1 cellular context compared by ENCODE assay signal in the genomic region with DNA sequence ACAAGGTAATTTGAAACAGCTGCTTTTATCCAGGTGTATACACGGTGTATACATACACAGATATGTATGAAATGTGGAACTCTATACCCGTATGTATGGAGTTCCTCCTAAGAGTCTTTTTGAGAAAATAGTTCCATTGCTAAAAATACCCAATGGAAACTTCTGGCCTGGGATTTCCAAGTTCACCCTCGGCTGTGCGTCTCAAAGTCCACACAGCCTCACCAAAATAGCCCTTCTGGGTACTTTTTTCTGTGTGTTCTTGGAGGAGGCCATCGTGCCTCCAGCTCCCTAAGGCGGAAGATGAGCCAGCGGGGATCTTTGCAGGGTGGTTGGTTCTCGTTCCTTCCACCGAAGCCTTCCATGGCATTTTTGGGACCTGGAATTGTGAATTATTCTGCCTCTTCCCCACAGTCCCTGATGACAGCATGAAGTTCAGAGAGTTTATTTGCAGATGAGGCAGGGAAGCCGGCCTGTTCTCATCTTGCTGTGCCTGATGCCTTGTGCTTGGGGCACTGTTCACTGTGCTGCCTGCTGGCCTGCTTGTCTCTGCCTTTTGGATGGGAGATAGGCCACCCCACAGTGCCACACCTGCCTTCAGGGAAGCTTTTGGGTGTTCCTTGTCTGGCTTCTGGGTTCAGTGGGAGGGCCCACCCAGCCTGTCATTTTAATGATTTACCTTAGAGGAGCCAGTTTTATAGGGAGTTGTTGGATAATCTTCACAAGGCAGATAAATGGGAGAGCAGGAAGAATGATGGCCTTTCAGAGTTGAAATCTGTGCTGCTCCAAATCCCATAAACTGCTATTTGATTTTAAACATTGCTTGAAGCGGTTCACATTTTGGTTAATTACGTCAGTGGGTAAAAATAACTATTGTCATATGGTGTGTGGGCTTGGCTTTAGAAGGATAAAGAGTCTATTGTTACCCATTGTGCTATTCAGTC.
TF ChIP-seq lines count a peak whose summit lies in the region.

No MANE protein-coding gene starts in this region.

TF ChIP-seq in GM12878, 131 proteins besides CTCF, POLR2A, EP300 and RAD21 (continued from another document):
- TF ChIP-seq, protein P1, sequence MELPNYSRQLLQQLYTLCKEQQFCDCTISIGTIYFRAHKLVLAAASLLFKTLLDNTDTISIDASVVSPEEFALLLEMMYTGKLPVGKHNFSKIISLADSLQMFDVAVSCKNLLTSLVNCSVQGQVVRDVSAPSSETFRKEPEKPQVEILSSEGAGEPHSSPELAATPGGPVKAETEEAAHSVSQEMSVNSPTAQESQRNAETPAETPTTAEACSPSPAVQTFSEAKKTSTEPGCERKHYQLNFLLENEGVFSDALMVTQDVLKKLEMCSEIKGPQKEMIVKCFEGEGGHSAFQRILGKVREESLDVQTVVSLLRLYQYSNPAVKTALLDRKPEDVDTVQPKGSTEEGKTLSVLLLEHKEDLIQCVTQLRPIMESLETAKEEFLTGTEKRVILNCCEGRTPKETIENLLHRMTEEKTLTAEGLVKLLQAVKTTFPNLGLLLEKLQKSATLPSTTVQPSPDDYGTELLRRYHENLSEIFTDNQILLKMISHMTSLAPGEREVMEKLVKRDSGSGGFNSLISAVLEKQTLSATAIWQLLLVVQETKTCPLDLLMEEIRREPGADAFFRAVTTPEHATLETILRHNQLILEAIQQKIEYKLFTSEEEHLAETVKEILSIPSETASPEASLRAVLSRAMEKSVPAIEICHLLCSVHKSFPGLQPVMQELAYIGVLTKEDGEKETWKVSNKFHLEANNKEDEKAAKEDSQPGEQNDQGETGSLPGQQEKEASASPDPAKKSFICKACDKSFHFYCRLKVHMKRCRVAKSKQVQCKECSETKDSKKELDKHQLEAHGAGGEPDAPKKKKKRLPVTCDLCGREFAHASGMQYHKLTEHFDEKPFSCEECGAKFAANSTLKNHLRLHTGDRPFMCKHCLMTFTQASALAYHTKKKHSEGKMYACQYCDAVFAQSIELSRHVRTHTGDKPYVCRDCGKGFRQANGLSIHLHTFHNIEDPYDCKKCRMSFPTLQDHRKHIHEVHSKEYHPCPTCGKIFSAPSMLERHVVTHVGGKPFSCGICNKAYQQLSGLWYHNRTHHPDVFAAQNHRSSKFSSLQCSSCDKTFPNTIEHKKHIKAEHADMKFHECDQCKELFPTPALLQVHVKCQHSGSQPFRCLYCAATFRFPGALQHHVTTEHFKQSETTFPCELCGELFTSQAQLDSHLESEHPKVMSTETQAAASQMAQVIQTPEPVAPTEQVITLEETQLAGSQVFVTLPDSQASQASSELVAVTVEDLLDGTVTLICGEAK (IDR thresholded peaks at IDR 0.05; ENCODE audit: borderline replicate concordance) = no peak
- TF ChIP-seq CREB1 (IDR thresholded peaks at IDR 0.05; ENCODE audit: low read depth) (0 out of 2 replicates have a peak, but pooled peaks have one; percentile 19), NFYA (IDR thresholded peaks at IDR 0.05; ENCODE audit: borderline replicate concordance, low read depth, low read length) (no peak), CBX5 (IDR thresholded peaks at IDR 0.05; ENCODE audit: low read depth) (no peak), MYB (IDR thresholded peaks at IDR 0.05; ENCODE audit: borderline replicate concordance, low read depth, low read length) (no peak), IKZF1 (conservative IDR thresholded peaks at IDR 0.05) (peak; percentile 9; the same call in 1 of the 2 replicates), RUNX3 (IDR thresholded peaks at IDR 0.05; ENCODE audit: low read length) (peak; percentile 44; the same call in 1 of the 2 replicates), HDAC6 (IDR thresholded peaks at IDR 0.05; ENCODE audit: unreplicated experiment) (no peak), TCF12 (IDR thresholded peaks at IDR 0.05; ENCODE audit: low read depth, low read length) (no peak), POLR2AphosphoS2 (IDR thresholded peaks at IDR 0.05; ENCODE audit: low read depth, low read length) (no peak), ZNF217 (IDR thresholded peaks at IDR 0.05) (no peak), TAF1 (IDR thresholded peaks at IDR 0.05; ENCODE audit: borderline replicate concordance, low read depth, low read length) (no peak), TCF7 (IDR thresholded peaks at IDR 0.05; ENCODE audit: borderline replicate concordance) (no peak), TBL1XR1 (IDR thresholded peaks at IDR 0.05; ENCODE audit: low read depth, low read length) (no peak), IKZF2 (IDR thresholded peaks at IDR 0.05) (no peak), TCF3 (IDR thresholded peaks at IDR 0.05; ENCODE audit: borderline replicate concordance, insufficient read depth, low read depth, low read length) (no peak), BHLHE40 (IDR thresholded peaks at IDR 0.05; ENCODE audit: borderline replicate concordance in 1 of 2, low read depth in 2 of 2, low read length in 1 of 2) (no peak), ESRRA (IDR thresholded peaks at IDR 0.05; ENCODE audit: low read length) (no peak), MEF2B (IDR thresholded peaks at IDR 0.05; ENCODE audit: partially characterized antibody, poor library complexity, severe bottlenecking) (peak; percentile 48), NFXL1 (IDR thresholded peaks at IDR 0.05; ENCODE audit: borderline replicate concordance) (no peak), SIN3A (IDR thresholded peaks at IDR 0.05; ENCODE audit: low read depth, low read length) (no peak)
- TF ChIP-seq, protein P2, sequence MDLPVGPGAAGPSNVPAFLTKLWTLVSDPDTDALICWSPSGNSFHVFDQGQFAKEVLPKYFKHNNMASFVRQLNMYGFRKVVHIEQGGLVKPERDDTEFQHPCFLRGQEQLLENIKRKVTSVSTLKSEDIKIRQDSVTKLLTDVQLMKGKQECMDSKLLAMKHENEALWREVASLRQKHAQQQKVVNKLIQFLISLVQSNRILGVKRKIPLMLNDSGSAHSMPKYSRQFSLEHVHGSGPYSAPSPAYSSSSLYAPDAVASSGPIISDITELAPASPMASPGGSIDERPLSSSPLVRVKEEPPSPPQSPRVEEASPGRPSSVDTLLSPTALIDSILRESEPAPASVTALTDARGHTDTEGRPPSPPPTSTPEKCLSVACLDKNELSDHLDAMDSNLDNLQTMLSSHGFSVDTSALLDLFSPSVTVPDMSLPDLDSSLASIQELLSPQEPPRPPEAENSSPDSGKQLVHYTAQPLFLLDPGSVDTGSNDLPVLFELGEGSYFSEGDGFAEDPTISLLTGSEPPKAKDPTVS (IDR thresholded peaks at IDR 0.05; ENCODE audit: low read depth, low read length) = no peak
- TF ChIP-seq, protein P3, sequence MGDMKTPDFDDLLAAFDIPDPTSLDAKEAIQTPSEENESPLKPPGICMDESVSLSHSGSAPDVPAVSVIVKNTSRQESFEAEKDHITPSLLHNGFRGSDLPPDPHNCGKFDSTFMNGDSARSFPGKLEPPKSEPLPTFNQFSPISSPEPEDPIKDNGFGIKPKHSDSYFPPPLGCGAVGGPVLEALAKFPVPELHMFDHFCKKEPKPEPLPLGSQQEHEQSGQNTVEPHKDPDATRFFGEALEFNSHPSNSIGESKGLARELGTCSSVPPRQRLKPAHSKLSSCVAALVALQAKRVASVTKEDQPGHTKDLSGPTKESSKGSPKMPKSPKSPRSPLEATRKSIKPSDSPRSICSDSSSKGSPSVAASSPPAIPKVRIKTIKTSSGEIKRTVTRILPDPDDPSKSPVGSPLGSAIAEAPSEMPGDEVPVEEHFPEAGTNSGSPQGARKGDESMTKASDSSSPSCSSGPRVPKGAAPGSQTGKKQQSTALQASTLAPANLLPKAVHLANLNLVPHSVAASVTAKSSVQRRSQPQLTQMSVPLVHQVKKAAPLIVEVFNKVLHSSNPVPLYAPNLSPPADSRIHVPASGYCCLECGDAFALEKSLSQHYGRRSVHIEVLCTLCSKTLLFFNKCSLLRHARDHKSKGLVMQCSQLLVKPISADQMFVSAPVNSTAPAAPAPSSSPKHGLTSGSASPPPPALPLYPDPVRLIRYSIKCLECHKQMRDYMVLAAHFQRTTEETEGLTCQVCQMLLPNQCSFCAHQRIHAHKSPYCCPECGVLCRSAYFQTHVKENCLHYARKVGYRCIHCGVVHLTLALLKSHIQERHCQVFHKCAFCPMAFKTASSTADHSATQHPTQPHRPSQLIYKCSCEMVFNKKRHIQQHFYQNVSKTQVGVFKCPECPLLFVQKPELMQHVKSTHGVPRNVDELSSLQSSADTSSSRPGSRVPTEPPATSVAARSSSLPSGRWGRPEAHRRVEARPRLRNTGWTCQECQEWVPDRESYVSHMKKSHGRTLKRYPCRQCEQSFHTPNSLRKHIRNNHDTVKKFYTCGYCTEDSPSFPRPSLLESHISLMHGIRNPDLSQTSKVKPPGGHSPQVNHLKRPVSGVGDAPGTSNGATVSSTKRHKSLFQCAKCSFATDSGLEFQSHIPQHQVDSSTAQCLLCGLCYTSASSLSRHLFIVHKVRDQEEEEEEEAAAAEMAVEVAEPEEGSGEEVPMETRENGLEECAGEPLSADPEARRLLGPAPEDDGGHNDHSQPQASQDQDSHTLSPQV (IDR thresholded peaks at IDR 0.05) = no peak
- TF ChIP-seq, protein P4, sequence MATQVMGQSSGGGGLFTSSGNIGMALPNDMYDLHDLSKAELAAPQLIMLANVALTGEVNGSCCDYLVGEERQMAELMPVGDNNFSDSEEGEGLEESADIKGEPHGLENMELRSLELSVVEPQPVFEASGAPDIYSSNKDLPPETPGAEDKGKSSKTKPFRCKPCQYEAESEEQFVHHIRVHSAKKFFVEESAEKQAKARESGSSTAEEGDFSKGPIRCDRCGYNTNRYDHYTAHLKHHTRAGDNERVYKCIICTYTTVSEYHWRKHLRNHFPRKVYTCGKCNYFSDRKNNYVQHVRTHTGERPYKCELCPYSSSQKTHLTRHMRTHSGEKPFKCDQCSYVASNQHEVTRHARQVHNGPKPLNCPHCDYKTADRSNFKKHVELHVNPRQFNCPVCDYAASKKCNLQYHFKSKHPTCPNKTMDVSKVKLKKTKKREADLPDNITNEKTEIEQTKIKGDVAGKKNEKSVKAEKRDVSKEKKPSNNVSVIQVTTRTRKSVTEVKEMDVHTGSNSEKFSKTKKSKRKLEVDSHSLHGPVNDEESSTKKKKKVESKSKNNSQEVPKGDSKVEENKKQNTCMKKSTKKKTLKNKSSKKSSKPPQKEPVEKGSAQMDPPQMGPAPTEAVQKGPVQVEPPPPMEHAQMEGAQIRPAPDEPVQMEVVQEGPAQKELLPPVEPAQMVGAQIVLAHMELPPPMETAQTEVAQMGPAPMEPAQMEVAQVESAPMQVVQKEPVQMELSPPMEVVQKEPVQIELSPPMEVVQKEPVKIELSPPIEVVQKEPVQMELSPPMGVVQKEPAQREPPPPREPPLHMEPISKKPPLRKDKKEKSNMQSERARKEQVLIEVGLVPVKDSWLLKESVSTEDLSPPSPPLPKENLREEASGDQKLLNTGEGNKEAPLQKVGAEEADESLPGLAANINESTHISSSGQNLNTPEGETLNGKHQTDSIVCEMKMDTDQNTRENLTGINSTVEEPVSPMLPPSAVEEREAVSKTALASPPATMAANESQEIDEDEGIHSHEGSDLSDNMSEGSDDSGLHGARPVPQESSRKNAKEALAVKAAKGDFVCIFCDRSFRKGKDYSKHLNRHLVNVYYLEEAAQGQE (IDR thresholded peaks at IDR 0.05; ENCODE audit: low read depth, low read length) = no peak
- TF ChIP-seq, protein P5, sequence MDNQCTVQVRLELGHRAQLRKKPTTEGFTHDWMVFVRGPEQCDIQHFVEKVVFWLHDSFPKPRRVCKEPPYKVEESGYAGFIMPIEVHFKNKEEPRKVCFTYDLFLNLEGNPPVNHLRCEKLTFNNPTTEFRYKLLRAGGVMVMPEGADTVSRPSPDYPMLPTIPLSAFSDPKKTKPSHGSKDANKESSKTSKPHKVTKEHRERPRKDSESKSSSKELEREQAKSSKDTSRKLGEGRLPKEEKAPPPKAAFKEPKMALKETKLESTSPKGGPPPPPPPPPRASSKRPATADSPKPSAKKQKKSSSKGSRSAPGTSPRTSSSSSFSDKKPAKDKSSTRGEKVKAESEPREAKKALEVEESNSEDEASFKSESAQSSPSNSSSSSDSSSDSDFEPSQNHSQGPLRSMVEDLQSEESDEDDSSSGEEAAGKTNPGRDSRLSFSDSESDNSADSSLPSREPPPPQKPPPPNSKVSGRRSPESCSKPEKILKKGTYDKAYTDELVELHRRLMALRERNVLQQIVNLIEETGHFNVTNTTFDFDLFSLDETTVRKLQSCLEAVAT (IDR thresholded peaks at IDR 0.05) = 0 out of 2 replicates have a peak, but pooled peaks have one; percentile 37
